ENCODE assay signal across 1 cellular context in the genomic region with DNA sequence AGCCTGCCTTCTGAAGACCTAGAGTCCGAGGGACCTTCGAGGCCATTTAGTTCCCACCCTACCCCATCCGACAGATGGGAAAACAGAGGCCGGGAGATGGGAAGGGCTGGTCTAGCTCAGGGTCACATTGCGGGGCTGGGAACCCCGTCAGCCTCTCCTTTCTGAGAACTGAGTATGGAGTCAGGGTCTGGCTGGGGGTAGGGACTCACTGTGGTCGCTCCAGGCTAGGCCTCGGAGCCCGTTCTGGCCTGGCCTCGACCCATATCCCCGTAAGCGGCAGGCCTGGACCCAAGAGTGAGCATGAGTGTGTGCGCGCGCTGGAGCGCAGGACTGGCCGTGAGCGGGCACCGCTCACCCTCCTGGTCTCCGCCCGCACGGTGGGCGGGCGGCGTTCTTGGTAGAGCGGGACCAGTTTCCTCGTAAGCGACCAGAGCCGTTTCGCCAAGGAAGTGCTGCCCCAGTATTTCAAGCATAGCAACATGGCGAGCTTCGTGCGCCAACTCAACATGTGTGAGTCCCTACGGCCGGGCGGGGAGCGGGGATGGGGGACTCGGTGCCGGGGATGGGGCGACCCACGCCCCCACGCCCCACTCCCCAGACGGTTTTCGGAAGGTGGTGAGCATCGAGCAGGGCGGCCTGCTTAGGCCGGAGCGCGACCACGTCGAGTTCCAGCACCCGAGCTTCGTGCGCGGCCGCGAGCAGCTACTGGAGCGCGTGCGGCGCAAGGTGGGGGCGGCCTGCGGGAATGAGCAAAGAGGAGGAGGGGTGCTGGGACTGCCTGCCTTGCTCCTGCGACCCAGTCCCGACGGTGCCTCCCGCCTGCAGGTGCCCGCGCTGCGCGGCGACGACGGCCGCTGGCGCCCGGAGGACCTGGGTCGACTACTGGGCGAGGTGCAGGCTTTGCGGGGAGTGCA.
TF ChIP-seq lines count a peak whose summit lies in the region.

No MANE protein-coding gene starts in this region.

TF ChIP-seq in SK-N-SH, 30 proteins besides CTCF, POLR2A, EP300 and RAD21 (continued from another document):
- TF ChIP-seq REST (IDR thresholded peaks at IDR 0.05; ENCODE audit: low read depth, low read length) (no peak), FOXJ3 (CRISPR knock-in tag; IDR thresholded peaks at IDR 0.05) (no peak), GATA2 (CRISPR knock-in tag; IDR thresholded peaks at IDR 0.05) (no peak)
- TF ChIP-seq, protein P1, sequence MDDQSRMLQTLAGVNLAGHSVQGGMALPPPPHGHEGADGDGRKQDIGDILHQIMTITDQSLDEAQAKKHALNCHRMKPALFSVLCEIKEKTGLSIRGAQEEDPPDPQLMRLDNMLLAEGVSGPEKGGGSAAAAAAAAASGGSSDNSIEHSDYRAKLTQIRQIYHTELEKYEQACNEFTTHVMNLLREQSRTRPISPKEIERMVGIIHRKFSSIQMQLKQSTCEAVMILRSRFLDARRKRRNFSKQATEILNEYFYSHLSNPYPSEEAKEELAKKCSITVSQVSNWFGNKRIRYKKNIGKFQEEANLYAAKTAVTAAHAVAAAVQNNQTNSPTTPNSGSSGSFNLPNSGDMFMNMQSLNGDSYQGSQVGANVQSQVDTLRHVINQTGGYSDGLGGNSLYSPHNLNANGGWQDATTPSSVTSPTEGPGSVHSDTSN (IDR thresholded peaks at IDR 0.05) = no peak
